Comparison of ENCODE assay signal across 16 cellular contexts in the genomic region with DNA sequence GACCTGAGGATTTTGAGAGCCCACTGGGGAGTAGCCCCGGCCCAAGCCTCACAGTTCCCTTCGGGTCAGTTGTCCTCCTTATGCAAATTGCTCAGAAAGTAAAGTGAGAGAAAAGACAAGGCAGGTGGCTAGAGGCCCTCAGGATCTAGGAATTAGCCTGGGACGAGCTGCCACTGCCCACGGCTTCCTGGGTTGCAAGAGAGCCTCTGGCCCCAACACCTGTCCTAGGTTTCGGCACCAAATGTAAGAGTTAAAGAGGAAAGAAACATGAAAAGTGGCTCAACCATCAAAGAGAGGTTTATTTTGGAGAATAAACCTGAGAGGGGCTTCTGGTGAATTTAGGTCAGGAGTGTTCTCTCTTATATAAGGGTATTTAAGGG. TPM values are rescaled to one million over a fixed set of nuclear protein-coding genes. Genes with fewer than 3 reads are reported as not detected.
DNase-seq lines count a peak whose midpoint lies in the region; ATAC-seq and TF ChIP-seq lines count a peak whose summit lies in the region.
"Had no signal": no experiment of that assay in that cellular context is flagged by ENCODE, and none has a peak within 500 bp of the region (broad histone marks: within the 10 kb centered on the region; RNA-seq: fewer than 3 reads in every experiment).

No MANE protein-coding gene starts in this region.

- 68 to 86% (median 80%) methylated on average over 4 to 5 of the region's 5 CpGs for WGBS in spleen, 5 donors
- 92% methylated on average over 4 of the region's 5 CpGs for WGBS in suprapubic skin

- CTCF ChIA-PET in Panc1 (lab: Charles Lee), result no interaction called here
- CTCF ChIA-PET in CD8-positive, alpha-beta T cell (lab: Charles Lee), result no interaction called here

- in situ Hi-C loops in Panc1 (cut with HindIII; ENCODE audit: low pct_unique_long_range_greater_than_20kb, low sequenced_read_pairs), result no loop called here

- TF ChIP-seq EP300 in suprapubic skin (IDR thresholded peaks at IDR 0.05), result no peak

- no peaks in the 10 kb centered on the region; the same call in 1 of the 2 replicates for H3K4me1 Mint-ChIP-seq in HFFc6 (ENCODE audit: low read depth)
- no peaks in the 10 kb centered on the region for H3K4me1 Mint-ChIP-seq in CD8-positive, alpha-beta T cell (ENCODE audit: low read depth)
- H3K4me1 Mint-ChIP-seq: B cell; CD4-positive, alpha-beta memory T cell had no signal

- intact Hi-C loops in Panc1 (cut with micrococcal nuclease; ENCODE audit: unreplicated experiment), result no loop called here
- intact Hi-C loops in spleen (cut with DNase I; ENCODE audit: low total_unique reads), result no loop called here
- intact Hi-C loops in vagina (cut with DNase I), result no loop called here
- intact Hi-C loops in CD8-positive, alpha-beta T cell (cut with DNase I, micrococcal nuclease), result no loop called here

- no peaks in the 10 kb centered on the region for H3K9me3 Mint-ChIP-seq in HFFc6
- no peaks in the 10 kb centered on the region for H3K9me3 Mint-ChIP-seq in CD8-positive, alpha-beta T cell

- peak overlapping the region; percentile 23; the same call in 1 of the 2 replicates for H3K4me3 Mint-ChIP-seq in HFFc6
- H3K4me3 Mint-ChIP-seq in CD8-positive, alpha-beta T cell, result no peak overlapping the region
- H3K4me3 Mint-ChIP-seq: B cell; CD4-positive, alpha-beta memory T cell had no signal

- no TSS peak for BruUV-seq in Panc1 (replicated peaks; lab: Mats Ljungman, UMichigan)

- H3K4me1 ChIP-seq in Panc1 (ENCODE audit: control insufficient read depth, insufficient read depth, low read length) (no peaks in the 10 kb centered on the region), spleen (no peaks in the 10 kb centered on the region), vagina (no peaks in the 10 kb centered on the region), suprapubic skin (no peaks in the 10 kb centered on the region)
- H3K4me1 ChIP-seq in CD8-positive, alpha-beta T cell (ENCODE audit: insufficient read depth, low read length), result no peaks in the 10 kb centered on the region

- H3K27me3 Mint-ChIP-seq in HFFc6 (ENCODE audit: insufficient read depth), result peaks cover 2% of the 10 kb centered on the region
- H3K27me3 Mint-ChIP-seq in CD8-positive, alpha-beta T cell (ENCODE audit: low read depth), result peaks cover 11% of the 10 kb centered on the region

- H3K36me3 Mint-ChIP-seq in HFFc6 (ENCODE audit: low read depth), result no peaks in the 10 kb centered on the region
- no peaks in the 10 kb centered on the region for H3K36me3 Mint-ChIP-seq in CD8-positive, alpha-beta T cell
- H3K36me3 Mint-ChIP-seq: CD4-positive, alpha-beta memory T cell had no signal

- H3K4me3 ChIP-seq in Panc1 (ENCODE audit: low read depth in 2 of 2, low read length in 2 of 2) (no peak overlapping the region), spleen (no peak overlapping the region), vagina (no peak overlapping the region), suprapubic skin (no peak overlapping the region)
- no peak overlapping the region for H3K4me3 ChIP-seq in CD8-positive, alpha-beta T cell (ENCODE audit: low read depth, low read length)
- H3K4me3 ChIP-seq: SJSA1 had no signal

- TF ChIP-seq POLR2A in spleen (IDR thresholded peaks at IDR 0.05) (no peak), vagina (IDR thresholded peaks at IDR 0.05) (no peak), suprapubic skin (IDR thresholded peaks at IDR 0.05) (no peak)

- H3K36me3 ChIP-seq in Panc1 (ENCODE audit: control insufficient read depth, insufficient read depth, low read length) (no peaks in the 10 kb centered on the region), spleen (no peaks in the 10 kb centered on the region), vagina (no peaks in the 10 kb centered on the region), suprapubic skin (no peaks in the 10 kb centered on the region)
- H3K36me3 ChIP-seq in CD8-positive, alpha-beta T cell (ENCODE audit: insufficient read depth, low read length), result no peaks in the 10 kb centered on the region
- H3K36me3 ChIP-seq: SJSA1 had no signal

- H3K9me3 ChIP-seq in Panc1 (ENCODE audit: control insufficient read depth, insufficient read depth, low read depth, low read length), result no peaks in the 10 kb centered on the region
- no peaks in the 10 kb centered on the region for H3K9me3 ChIP-seq in spleen
- H3K9me3 ChIP-seq in vagina, result no peaks in the 10 kb centered on the region
- H3K9me3 ChIP-seq in CD8-positive, alpha-beta T cell (ENCODE audit: low read length), result no peaks in the 10 kb centered on the region
- H3K9me3 ChIP-seq in suprapubic skin, result no peaks in the 10 kb centered on the region
- H3K9me3 ChIP-seq: SJSA1 had no signal

- TF ChIP-seq CTCF in HFFc6 (IDR thresholded peaks at IDR 0.05) (no peak), Panc1 (IDR thresholded peaks at IDR 0.05) (no peak), spleen (IDR thresholded peaks at IDR 0.05 in 8 of 11, conservative IDR thresholded peaks at IDR 0.05 in 3 of 11) (no peak), vagina (IDR thresholded peaks at IDR 0.05) (no peak), suprapubic skin (IDR thresholded peaks at IDR 0.05) (no peak)
- TF ChIP-seq CTCF in CD8-positive, alpha-beta T cell (IDR thresholded peaks at IDR 0.05), result no peak

- POLR2A ChIA-PET in Panc1 (lab: Charles Lee), result no interaction called here
- POLR2A ChIA-PET in CD8-positive, alpha-beta T cell (lab: Charles Lee), result no interaction called here

- DNase-seq in HFFc6 (no peak), Panc1 (ENCODE audit: low read depth, low spot score) (no peak), epithelial cell of prostate (ENCODE audit: low read depth, low spot score) (no peak), spleen (peak; percentile 19), vagina (ENCODE audit: extremely low spot score in 2 of 2) (no peak), suprapubic skin (ENCODE audit: low spot score in 2 of 2) (no peak)
- DNase-seq in CD8-positive, alpha-beta T cell, result no peak
- DNase-seq: CD4-positive, alpha-beta memory T cell; GDM1; NCI-H1092 treated with DMSO at 0.1 percent for 48 hours; NCI-H2081 treated with DMSO at 0.1 percent for 48 hours; NCI-H2227 treated with DMSO at 0.1 percent for 48 hours; NCI-H524 treated with DMSO at 0.1 percent for 48 hours; SW 1271 had no signal

- H3K27me3 ChIP-seq in Panc1 (ENCODE audit: control insufficient read depth, insufficient read depth, low read length) (no peaks in the 10 kb centered on the region), spleen (replicated peaks in 1 of 7) (peaks cover 0 to 6% (median 0%) of the 10 kb centered on the region in 7 donors), vagina (no peaks in the 10 kb centered on the region), suprapubic skin (no peaks in the 10 kb centered on the region)
- H3K27me3 ChIP-seq in CD8-positive, alpha-beta T cell (ENCODE audit: insufficient read depth, low read length), result no peaks in the 10 kb centered on the region

- peak overlapping the region; percentile 30 for H3K27ac Mint-ChIP-seq in HFFc6
- no peak overlapping the region for H3K27ac Mint-ChIP-seq in CD8-positive, alpha-beta T cell
- H3K27ac Mint-ChIP-seq: B cell had no signal

- H3K27ac ChIP-seq in Panc1 (ENCODE audit: low read length) (no peak overlapping the region), epithelial cell of prostate (peak overlapping the region; percentile 90), spleen (no peak overlapping the region), vagina (no peak overlapping the region), suprapubic skin (no peak overlapping the region)
- no peak overlapping the region for H3K27ac ChIP-seq in CD8-positive, alpha-beta T cell (ENCODE audit: low read depth, low read length)
- H3K27ac ChIP-seq: SJSA1 had no signal

- ATAC-seq in Panc1, result peak; percentile 58
- no peak for ATAC-seq in CD8-positive, alpha-beta T cell

RNA-seq across cellular contexts. Expression of gene TMEM255B, which starts 25.6 kb away (rescaled TPM):
- total RNA-seq in HFFc6 (2021; fragmentation: NEBNext Ultra II Directional; extraction: Animal tissue kit (Norgen Biotek cat#: 25700)), result 10 to 100 TPM in 1 of 6 experiments, 1 to 10 TPM in 5; 8.2 to 10.3 (median 9.1) TPM
- total RNA-seq in Panc1 (2021; ENCODE audit: unreplicated experiment) (26.3 TPM), spleen (10 to 100 TPM in 6 of 7 donors, 1 to 10 TPM in 1; 5.7 to 26.9 (median 22.2) TPM), vagina (6.4 TPM), suprapubic skin (1 to 10 TPM in 2 of 4 donors, under 1 TPM in 2; 0.26 to 3.8 (median 1.7) TPM)
- polyA plus RNA-seq in Panc1 (2012; ENCODE audit: insufficient read length), result 23.6 TPM
- 10 to 100 TPM in 2 of 3 donors, 1 to 10 TPM in 1; 6.0 to 13.0 (median 10.3) TPM for polyA plus RNA-seq in spleen
- total RNA-seq in CD8-positive, alpha-beta T cell, result under 1 TPM; 0.60 to 0.83 TPM
